ENCODE assay signal across 18 cellular contexts in the genomic region with DNA sequence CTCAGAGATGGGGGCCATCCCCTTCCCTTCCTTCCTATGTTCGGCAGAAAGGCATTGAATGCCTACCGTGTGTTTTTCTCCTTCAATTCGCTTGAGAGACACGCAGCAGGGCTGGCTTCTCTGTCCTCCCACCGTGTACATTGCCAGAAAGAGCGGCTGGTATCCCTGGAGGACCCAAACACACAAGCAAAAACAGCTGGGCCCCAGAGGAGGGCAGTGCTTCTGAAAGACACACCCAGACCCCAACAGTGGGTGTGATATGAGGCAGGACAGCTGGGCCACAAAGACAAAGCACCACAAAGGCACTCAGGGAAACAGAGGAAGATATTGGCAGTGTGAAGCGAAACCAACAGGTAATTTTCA.
DNase-seq lines count a peak whose midpoint lies in the region; ATAC-seq, FAIRE-seq and TF ChIP-seq lines count a peak whose summit lies in the region.
"Had no signal": no experiment of that assay in that cellular context is flagged by ENCODE, and none has a peak within 500 bp of the region (broad histone marks: within the 10 kb centered on the region; RNA-seq: fewer than 3 reads in every experiment).

No MANE protein-coding gene starts in this region.

- H3K9me3 ChIP-seq in A549: no peaks in the 10 kb centered on the region
- no peaks in the 10 kb centered on the region for H3K9me3 ChIP-seq in PC-3 (ENCODE audit: low read length)
- H3K9me3 ChIP-seq in muscle layer of colon (ENCODE audit: low read length): no peaks in the 10 kb centered on the region

- peak overlapping the region; percentile 70 for H3K27ac Mint-ChIP-seq in glutamatergic neuron (ENCODE audit: unreplicated experiment)
- no peak overlapping the region for H3K27ac Mint-ChIP-seq in natural killer cell treated with Interleukin-12 subunit alpha and Interleukin-12 subunit beta and Interleukin-15 and Interleukin-18, amount 100 ng/mL, for 72 hours
- H3K27ac Mint-ChIP-seq: activated B cell treated with CpG ODN at 0.5 μM for 24 hours; activated CD8-positive, alpha-beta T cell treated with anti-CD3 and anti-CD28 coated beads, Interleukin-2, amount 10 ng/mL, durations not matched to agents 7 days and 5 days; activated naive CD4-positive, alpha-beta T cell treated with anti-CD3 and anti-CD28 coated beads, Interleukin-2, amount 50 U/mL, for 72 hours; CD4-positive, alpha-beta T cell; stimulated activated naive B cell treated with anti-CD40 and anti-IgM and Interleukin-4, amounts not matched to agents 10 μg/mL and 1 μg/mL and 100 μg/mL, for 72 hours; T-helper 1 cell treated with Interleukin-12 subunit alpha and Interleukin-12 subunit beta and Interleukin-4 antibody, amounts not matched to agents 30 μg/mL and 1 μg/mL, for 36 hours had no signal

- WGBS in A549 (ENCODE audit: missing lambda C conversion rate): 33% methylated on average over 7 of the region's 7 CpGs

- CTCF ChIA-PET in A549 (lab: Yijun Ruan, JAX): interaction anchor here (1.4 to 1.7 kb wide), 3 partner anchors 12 to 551 kb away, joined by 3 to 6 read pairs (median 4); no protein-coding TSS in a partner anchor
- CTCF ChIA-PET in PC-3 (lab: Charles Lee): no interaction called here

- POLR2A ChIA-PET in A549 (lab: Yijun Ruan, JAX): interaction anchor here (0.6 to 1.1 kb wide), 3 partner anchors 13 to 28 kb away, joined by 3 to 6 read pairs (median 5); no protein-coding TSS in a partner anchor
- POLR2A ChIA-PET in PC-3 (lab: Charles Lee; ENCODE audit: unreplicated experiment): interaction anchor here (0.6 kb wide), 1 partner anchor 211 kb away, joined by 24 read pairs; no protein-coding TSS in a partner anchor

- no peak overlapping the region for H3K4me3 ChIP-seq in A549
- no peak overlapping the region for H3K4me3 ChIP-seq in PC-3 (ENCODE audit: low read length)
- no peak overlapping the region for H3K4me3 ChIP-seq in muscle layer of colon (ENCODE audit: low read depth in 1 of 2, low read length in 2 of 2)

- TF ChIP-seq CTCF in A549 (IDR thresholded peaks at IDR 0.05) (no peak), PC-3 (conservative IDR thresholded peaks at IDR 0.05; ENCODE audit: low read depth, low read length) (no peak), glutamatergic neuron (IDR thresholded peaks at IDR 0.05; ENCODE audit: partially characterized antibody, unreplicated experiment) (no peak)

- ATAC-seq in A549 (peak; percentile 31 to 37; a peak in 5 of 6 replicates), PC-3 (no peak), HG03565 (IDR thresholded peaks at IDR 0.05; ENCODE audit: unreplicated experiment) (no peak), HG02884 (IDR thresholded peaks at IDR 0.05; ENCODE audit: unreplicated experiment) (no peak)
- ATAC-seq in natural killer cell treated with Interleukin-12 subunit alpha and Interleukin-12 subunit beta and Interleukin-15 and Interleukin-18, amount 100 ng/mL, for 72 hours: no peak
- ATAC-seq: activated CD8-positive, alpha-beta T cell treated with anti-CD3 and anti-CD28 coated beads, Interleukin-2, amount 10 ng/mL, durations not matched to agents 7 days and 5 days; activated naive CD4-positive, alpha-beta T cell treated with anti-CD3 and anti-CD28 coated beads, Interleukin-2, amount 50 U/mL, for 72 hours; stimulated activated naive B cell treated with anti-CD40 and anti-IgM and Interleukin-4, amounts not matched to agents 10 μg/mL and 1 μg/mL and 100 μg/mL, for 72 hours had no signal

- H3K4me2 ChIP-seq in A549: peak overlapping the region; percentile 65
- no peak overlapping the region for H3K4me2 ChIP-seq in PC-3 (ENCODE audit: low read length)

- no peak for TF ChIP-seq RAD21 in A549 (conservative IDR thresholded peaks at IDR 0.05 in 1 of 2, IDR thresholded peaks at IDR 0.05 in 1 of 2)

- FAIRE-seq in A549 (lab: Jason Lieb, UNC): no peak

- H3K4me1 ChIP-seq in A549 (peaks cover 64% of the 10 kb centered on the region), PC-3 (ENCODE audit: insufficient read depth, low read length) (peaks cover 13% of the 10 kb centered on the region), muscle layer of colon (ENCODE audit: insufficient read depth, low read length) (peaks cover 15% of the 10 kb centered on the region)
- H3K4me1 ChIP-seq: parathyroid adenoma had no signal

- H3K9me2 ChIP-seq in PC-3 (replicated peaks; ENCODE audit: low read length): no peaks in the 10 kb centered on the region

- no peaks in the 10 kb centered on the region for H4K20me1 ChIP-seq in PC-3 (ENCODE audit: low read length)

- DNase-seq in A549 (ENCODE audit: low read depth in 1 of 2, low spot score in 1 of 2) (no peak), PC-3 (no peak), glutamatergic neuron (peak; percentile 39), UCSD-AML1 (lab: John Stamatoyannopoulos, UW; ENCODE audit: unreplicated experiment) (no peak)
- DNase-seq in natural killer cell treated with Interleukin-12 subunit alpha and Interleukin-12 subunit beta and Interleukin-15 and Interleukin-18, amount 100 ng/mL, for 72 hours (ENCODE audit: low spot score): no peak
- DNase-seq: activated B cell treated with CpG ODN at 0.5 μM for 24 hours; activated CD8-positive, alpha-beta T cell treated with anti-CD3 and anti-CD28 coated beads, Interleukin-2, amount 10 ng/mL, durations not matched to agents 7 days and 5 days; activated T-cell treated with anti-CD3 and anti-CD28 coated beads, Interleukin-2, amount 50 U/mL, for 48 hours; CD4-positive, alpha-beta T cell; NCI-H1694 treated with DMSO at 0.1 percent for 48 hours; NCI-H510A treated with DMSO at 0.1 percent for 48 hours; stimulated activated naive B cell treated with anti-CD40 and anti-IgM and Interleukin-4, amounts not matched to agents 10 μg/mL and 1 μg/mL and 100 μg/mL, for 72 hours had no signal

- H3K4me1 Mint-ChIP-seq in glutamatergic neuron (ENCODE audit: low read depth, unreplicated experiment): peaks cover 25% of the 10 kb centered on the region
- H3K4me1 Mint-ChIP-seq in natural killer cell treated with Interleukin-12 subunit alpha and Interleukin-12 subunit beta and Interleukin-15 and Interleukin-18, amount 100 ng/mL, for 72 hours (ENCODE audit: low read depth in 2 of 2): peaks cover 0 to 3% of the 10 kb centered on the region in 2 donors
- H3K4me1 Mint-ChIP-seq: activated B cell treated with CpG ODN at 0.5 μM for 24 hours had no signal

- H3K27me3 Mint-ChIP-seq in glutamatergic neuron (ENCODE audit: unreplicated experiment): peaks cover 2% of the 10 kb centered on the region
- no peaks in the 10 kb centered on the region for H3K27me3 Mint-ChIP-seq in natural killer cell treated with Interleukin-12 subunit alpha and Interleukin-12 subunit beta and Interleukin-15 and Interleukin-18, amount 100 ng/mL, for 72 hours
- H3K27me3 Mint-ChIP-seq: activated B cell treated with CpG ODN at 0.5 μM for 24 hours; CD4-positive, alpha-beta T cell; stimulated activated naive B cell treated with anti-CD40 and anti-IgM and Interleukin-4, amounts not matched to agents 10 μg/mL and 1 μg/mL and 100 μg/mL, for 72 hours had no signal

- H2AFZ ChIP-seq in PC-3 (ENCODE audit: low read length): no peak overlapping the region
- H2AFZ ChIP-seq: parathyroid adenoma had no signal

- no peaks in the 10 kb centered on the region for H3F3A ChIP-seq in PC-3 (ENCODE audit: low read length, unreplicated experiment)

- peaks cover 9% of the 10 kb centered on the region for H3K9me3 Mint-ChIP-seq in glutamatergic neuron (ENCODE audit: unreplicated experiment)
- H3K9me3 Mint-ChIP-seq in natural killer cell treated with Interleukin-12 subunit alpha and Interleukin-12 subunit beta and Interleukin-15 and Interleukin-18, amount 100 ng/mL, for 72 hours: no peaks in the 10 kb centered on the region
- H3K9me3 Mint-ChIP-seq: activated B cell treated with CpG ODN at 0.5 μM for 24 hours; activated naive CD4-positive, alpha-beta T cell treated with anti-CD3 and anti-CD28 coated beads, Interleukin-2, amount 50 U/mL, for 72 hours; CD4-positive, alpha-beta T cell; stimulated activated naive B cell treated with anti-CD40 and anti-IgM and Interleukin-4, amounts not matched to agents 10 μg/mL and 1 μg/mL and 100 μg/mL, for 72 hours; T-helper 1 cell treated with Interleukin-12 subunit alpha and Interleukin-12 subunit beta and Interleukin-4 antibody, amounts not matched to agents 30 μg/mL and 1 μg/mL, for 36 hours had no signal

- H3K36me3 ChIP-seq in PC-3 (ENCODE audit: low read depth, low read length): no peaks in the 10 kb centered on the region
- H3K36me3 ChIP-seq in muscle layer of colon (ENCODE audit: insufficient read depth, low read length): peaks cover 8% of the 10 kb centered on the region

- H3K27ac ChIP-seq in A549 (peak overlapping the region; percentile 80 to 95), PC-3 (ENCODE audit: low read length) (peak overlapping the region; percentile 46; the same call in 1 of the 2 replicates), muscle layer of colon (ENCODE audit: low read depth, low read length) (peak overlapping the region; percentile 7)
- H3K27ac ChIP-seq: parathyroid adenoma had no signal

- H3K36me3 Mint-ChIP-seq in glutamatergic neuron (ENCODE audit: unreplicated experiment): peaks cover 9% of the 10 kb centered on the region
- peaks cover 5% of the 10 kb centered on the region for H3K36me3 Mint-ChIP-seq in natural killer cell treated with Interleukin-12 subunit alpha and Interleukin-12 subunit beta and Interleukin-15 and Interleukin-18, amount 100 ng/mL, for 72 hours

- intact Hi-C loops in PC-3 (cut with micrococcal nuclease): no loop called here

- no peaks in the 10 kb centered on the region for H3K79me2 ChIP-seq in PC-3 (ENCODE audit: low read length)

- H3K9ac ChIP-seq in PC-3 (ENCODE audit: low read length) (peak overlapping the region; percentile 28; the same call in 1 of the 2 replicates), muscle layer of colon (ENCODE audit: low read length) (no peak overlapping the region)
- H3K9ac ChIP-seq: parathyroid adenoma had no signal

- H3K27me3 ChIP-seq in PC-3 (ENCODE audit: low read length) (no peaks in the 10 kb centered on the region), muscle layer of colon (ENCODE audit: control insufficient read depth in 1 of 2, insufficient read depth in 2 of 2, low read length in 2 of 2) (no peaks in the 10 kb centered on the region)

- no TSS peak for BruUV-seq in PC-3 (replicated peaks; lab: Mats Ljungman, UMichigan)

- TF ChIP-seq EP300 in A549 (IDR thresholded peaks at IDR 0.05): no peak

- peak overlapping the region; percentile 1 for H3K4me3 Mint-ChIP-seq in glutamatergic neuron (ENCODE audit: unreplicated experiment)
- no peak overlapping the region for H3K4me3 Mint-ChIP-seq in natural killer cell treated with Interleukin-12 subunit alpha and Interleukin-12 subunit beta and Interleukin-15 and Interleukin-18, amount 100 ng/mL, for 72 hours
- H3K4me3 Mint-ChIP-seq: activated B cell treated with CpG ODN at 0.5 μM for 24 hours; activated CD8-positive, alpha-beta T cell treated with anti-CD3 and anti-CD28 coated beads, Interleukin-2, amount 10 ng/mL, durations not matched to agents 7 days and 5 days; CD4-positive, alpha-beta T cell; stimulated activated naive B cell treated with anti-CD40 and anti-IgM and Interleukin-4, amounts not matched to agents 10 μg/mL and 1 μg/mL and 100 μg/mL, for 72 hours; T-helper 1 cell treated with Interleukin-12 subunit alpha and Interleukin-12 subunit beta and Interleukin-4 antibody, amounts not matched to agents 30 μg/mL and 1 μg/mL, for 36 hours had no signal

- TF ChIP-seq POLR2A in A549 (IDR thresholded peaks at IDR 0.05; ENCODE audit: low read length): no peak

TF ChIP-seq in A549, 52 proteins besides CTCF, POLR2A, EP300 and RAD21 (continues in another document):
- no peak for TF ChIP-seq FOSL2 (IDR thresholded peaks at IDR 0.05)
- TF ChIP-seq FOSL2 (CRISPR knock-in tag; IDR thresholded peaks at IDR 0.05): peak; percentile 1; the same call in 1 of the 2 replicates

Comparison
In these comparisons a context has a peak if more than half of its experiments do, and no peak if none do; other contexts are left out.
1. ATAC-seq: peak in A549 (2 of 2); none in PC-3 (single experiment), natural killer cell treated with Interleukin-12 subunit alpha and Interleukin-12 subunit beta and Interleukin-15 and Interleukin-18, amount 100 ng/mL, for 72 hours (0 of 2), HG03565 (single experiment) and HG02884 (single experiment).
2. H3K27ac ChIP-seq: peak in every context shown above with its lines; median percentile 88 in A549; 46 in PC-3; 7 in muscle layer of colon.